In the genomic region with DNA sequence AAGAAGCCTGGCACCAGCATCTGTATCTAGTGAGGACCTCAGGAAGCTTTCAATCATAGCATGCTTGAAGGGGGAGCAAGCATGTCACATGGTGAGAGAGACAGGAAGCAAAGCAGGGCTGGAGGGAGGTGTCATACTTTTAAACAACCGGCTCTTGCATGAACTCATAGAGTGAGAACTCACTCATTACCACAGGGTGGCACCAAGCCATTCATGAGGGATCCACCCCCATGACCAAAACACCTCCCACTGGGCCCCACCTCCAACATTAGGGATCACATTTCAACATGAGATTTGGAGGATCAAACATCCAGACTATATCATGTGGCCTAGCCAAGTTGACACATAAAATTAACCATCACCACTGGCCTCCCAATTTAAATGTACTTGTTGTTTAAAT, we compare ENCODE assay signal across 33 cellular contexts.
DNase-seq lines count a peak whose midpoint lies in the region; ATAC-seq and TF ChIP-seq lines count a peak whose summit lies in the region.
"Had no signal": no experiment of that assay in that cellular context is flagged by ENCODE, and none has a peak within 500 bp of the region (broad histone marks: within the 10 kb centered on the region; RNA-seq: fewer than 3 reads in every experiment).

No MANE protein-coding gene starts in this region.

- H3K4me1 ChIP-seq in DND-41 (ENCODE audit: insufficient read depth, low read length) = no peaks in the 10 kb centered on the region
- H3K4me1 ChIP-seq: A549, esophagus muscularis mucosa, heart right ventricle, right atrium auricular region had no signal

- H3K27me3 Mint-ChIP-seq in WTC11 (ENCODE audit: low read depth) (no peaks in the 10 kb centered on the region; the same call in 1 of the 2 replicates), T-cell (peaks cover 24 to 56% of the 10 kb centered on the region in 2 donors)

- no peak overlapping the region for H3K4me2 ChIP-seq in DND-41 (ENCODE audit: insufficient read depth, low read length)
- H3K4me2 ChIP-seq: A549 had no signal

- TF ChIP-seq CTCF in DND-41 (IDR thresholded peaks at IDR 0.05; ENCODE audit: borderline replicate concordance, extremely low read depth, low read length, poor library complexity, severe bottlenecking) = no peak
- TF ChIP-seq CTCF in WTC11 (IDR thresholded peaks at IDR 0.05) = no peak

- H3K9me3 Mint-ChIP-seq in WTC11 = peaks cover 11% of the 10 kb centered on the region
- H3K9me3 Mint-ChIP-seq in T-cell = peaks cover 0 to 6% (median 2%) of the 10 kb centered on the region in 3 donors
- H3K9me3 Mint-ChIP-seq: activated CD4-positive, alpha-beta memory T cell treated with anti-CD3 and anti-CD28 coated beads, Interleukin-2, amount 10 ng/mL, durations not matched to agents 7 days and 5 days; activated naive CD8-positive, alpha-beta T cell treated with anti-CD3 and anti-CD28 coated beads for 36 hours; CD8-positive, alpha-beta T cell had no signal

- ATAC-seq in DND-41 (ENCODE audit: insufficient read depth, low read depth) (no peak), WTC11 (peak; percentile 58; the same call in 1 of the 2 replicates), GM18511 (IDR thresholded peaks at IDR 0.05; ENCODE audit: unreplicated experiment) (no peak), T-cell (replicated peaks in 1 of 4) (no peak)
- ATAC-seq: A549; CD8-positive, alpha-beta T cell; heart right ventricle; HepG2; left cardiac atrium; Panc1 had no signal

- CTCF ChIA-PET in WTC11 (lab: Charles Lee) (no interaction called here), T-cell (lab: Charles Lee) (no interaction called here)

- H2AFZ ChIP-seq in DND-41 (ENCODE audit: low read depth, low read length) = no peak overlapping the region

- H3K4me3 ChIP-seq in DND-41 (ENCODE audit: low read depth in 1 of 2, low read length in 2 of 2) (no peak overlapping the region), MG63 (no peak overlapping the region)
- H3K4me3 ChIP-seq: A549, coronary artery, esophagus muscularis mucosa, heart right ventricle, right atrium auricular region had no signal

- POLR2A ChIA-PET in WTC11 (lab: Charles Lee) (no interaction called here), T-cell (lab: Charles Lee) (no interaction called here)

- H3K27ac Mint-ChIP-seq in WTC11 (no peak overlapping the region), T-cell (no peak overlapping the region)
- H3K27ac Mint-ChIP-seq: activated CD4-positive, alpha-beta memory T cell treated with anti-CD3 and anti-CD28 coated beads, Interleukin-2, amount 10 ng/mL, durations not matched to agents 7 days and 5 days; activated naive CD8-positive, alpha-beta T cell treated with anti-CD3 and anti-CD28 coated beads for 36 hours; CD8-positive, alpha-beta T cell; memory B cell had no signal

- no peaks in the 10 kb centered on the region for H3K36me3 Mint-ChIP-seq in WTC11
- no peaks in the 10 kb centered on the region for H3K36me3 Mint-ChIP-seq in T-cell
- H3K36me3 Mint-ChIP-seq: activated naive CD8-positive, alpha-beta T cell treated with anti-CD3 and anti-CD28 coated beads for 36 hours; CD8-positive, alpha-beta T cell; memory B cell had no signal

- H3K27me3 ChIP-seq in DND-41 (ENCODE audit: insufficient read depth, low read length, poor library complexity) (no peaks in the 10 kb centered on the region), MG63 (no peaks in the 10 kb centered on the region)
- H3K27me3 ChIP-seq: esophagus muscularis mucosa, heart right ventricle, right atrium auricular region had no signal

- no peak overlapping the region for H3K27ac ChIP-seq in DND-41 (ENCODE audit: low read length)
- H3K27ac ChIP-seq: A549, coronary artery, esophagus muscularis mucosa, heart right ventricle, HL-60, right atrium auricular region had no signal

- no peaks in the 10 kb centered on the region for H3K9me3 ChIP-seq in DND-41 (ENCODE audit: insufficient read depth, low read length, severe bottlenecking)
- H3K9me3 ChIP-seq in MG63 = no peaks in the 10 kb centered on the region
- H3K9me3 ChIP-seq: A549, esophagus muscularis mucosa, right atrium auricular region had no signal

- H3K4me1 Mint-ChIP-seq in WTC11 (0 out of 2 replicates have a peak, but pooled peaks cover 3% of the 10 kb centered on the region), T-cell (no peaks in the 10 kb centered on the region)
- H3K4me1 Mint-ChIP-seq: memory B cell had no signal

- no peak overlapping the region for H3K4me3 Mint-ChIP-seq in WTC11
- H3K4me3 Mint-ChIP-seq in T-cell = no peak overlapping the region
- H3K4me3 Mint-ChIP-seq: activated CD4-positive, alpha-beta memory T cell treated with anti-CD3 and anti-CD28 coated beads, Interleukin-2, amount 10 ng/mL, durations not matched to agents 7 days and 5 days; activated naive CD8-positive, alpha-beta T cell treated with anti-CD3 and anti-CD28 coated beads for 36 hours; CD8-positive, alpha-beta T cell; memory B cell had no signal

- H4K20me1 ChIP-seq in DND-41 (ENCODE audit: insufficient read depth, low read length) = no peaks in the 10 kb centered on the region

- DNase-seq in NCI-H146 (lab: John Stamatoyannopoulos, UW) = peak; percentile 25
- no peak for DNase-seq in NCI-H146 treated with DMSO at 0.1 percent for 48 hours (lab: John Stamatoyannopoulos, UW; ENCODE audit: unreplicated experiment)
- DNase-seq in DND-41 = peak; percentile 5
- peak; percentile 13 for DNase-seq in MG63
- DNase-seq in WTC11 (ENCODE audit: low spot score) = peak; percentile 17
- no peak for DNase-seq in NCI-H226
- DNase-seq in T-cell = no peak
- DNase-seq: activated CD4-positive, alpha-beta memory T cell treated with anti-CD3 and anti-CD28 coated beads, Interleukin-2, amount 10 ng/mL, durations not matched to agents 7 days and 5 days; activated CD4-positive, CD25-positive, alpha-beta regulatory T cell; activated naive CD8-positive, alpha-beta T cell treated with anti-CD3 and anti-CD28 coated beads for 36 hours; activated T-cell treated with anti-CD3 and anti-CD28 coated beads for 4 hours; aorta; CD8-positive, alpha-beta T cell; DMS153; foreskin melanocyte; GF-D8; heart right ventricle; left cardiac atrium; NCI-H1105; NCI-H2029 treated with DMSO at 0.1 percent for 48 hours; NCI-H446; SIG-M5; T1000; trophoblast cell had no signal

- H3K79me2 ChIP-seq in DND-41 (ENCODE audit: insufficient read depth, low read length) = no peaks in the 10 kb centered on the region

- H3K9ac ChIP-seq in DND-41 (ENCODE audit: low read depth, low read length) = no peak overlapping the region

- H3K36me3 ChIP-seq in DND-41 (ENCODE audit: insufficient read depth, low read length) = no peaks in the 10 kb centered on the region
- no peaks in the 10 kb centered on the region for H3K36me3 ChIP-seq in MG63
- H3K36me3 ChIP-seq: esophagus muscularis mucosa, heart right ventricle, right atrium auricular region had no signal

TF ChIP-seq in WTC11, 78 proteins besides CTCF, POLR2A, EP300 and RAD21 (continues in another document):
- TF ChIP-seq TEAD1 (CRISPR knock-in tag; IDR thresholded peaks at IDR 0.05) (no peak), NR2C2 (CRISPR knock-in tag; IDR thresholded peaks at IDR 0.05) (no peak), MYBL2 (CRISPR knock-in tag; IDR thresholded peaks at IDR 0.05) (no peak), TEAD4 (CRISPR knock-in tag; IDR thresholded peaks at IDR 0.05) (no peak), ZBTB21 (CRISPR knock-in tag; IDR thresholded peaks at IDR 0.05; ENCODE audit: borderline replicate concordance) (no peak), ELF4 (CRISPR knock-in tag; IDR thresholded peaks at IDR 0.05; ENCODE audit: low read depth) (no peak)
- TF ChIP-seq, protein P1, sequence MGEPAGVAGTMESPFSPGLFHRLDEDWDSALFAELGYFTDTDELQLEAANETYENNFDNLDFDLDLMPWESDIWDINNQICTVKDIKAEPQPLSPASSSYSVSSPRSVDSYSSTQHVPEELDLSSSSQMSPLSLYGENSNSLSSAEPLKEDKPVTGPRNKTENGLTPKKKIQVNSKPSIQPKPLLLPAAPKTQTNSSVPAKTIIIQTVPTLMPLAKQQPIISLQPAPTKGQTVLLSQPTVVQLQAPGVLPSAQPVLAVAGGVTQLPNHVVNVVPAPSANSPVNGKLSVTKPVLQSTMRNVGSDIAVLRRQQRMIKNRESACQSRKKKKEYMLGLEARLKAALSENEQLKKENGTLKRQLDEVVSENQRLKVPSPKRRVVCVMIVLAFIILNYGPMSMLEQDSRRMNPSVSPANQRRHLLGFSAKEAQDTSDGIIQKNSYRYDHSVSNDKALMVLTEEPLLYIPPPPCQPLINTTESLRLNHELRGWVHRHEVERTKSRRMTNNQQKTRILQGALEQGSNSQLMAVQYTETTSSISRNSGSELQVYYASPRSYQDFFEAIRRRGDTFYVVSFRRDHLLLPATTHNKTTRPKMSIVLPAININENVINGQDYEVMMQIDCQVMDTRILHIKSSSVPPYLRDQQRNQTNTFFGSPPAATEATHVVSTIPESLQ (CRISPR knock-in tag; IDR thresholded peaks at IDR 0.05) = no peak
- TF ChIP-seq, protein P2, sequence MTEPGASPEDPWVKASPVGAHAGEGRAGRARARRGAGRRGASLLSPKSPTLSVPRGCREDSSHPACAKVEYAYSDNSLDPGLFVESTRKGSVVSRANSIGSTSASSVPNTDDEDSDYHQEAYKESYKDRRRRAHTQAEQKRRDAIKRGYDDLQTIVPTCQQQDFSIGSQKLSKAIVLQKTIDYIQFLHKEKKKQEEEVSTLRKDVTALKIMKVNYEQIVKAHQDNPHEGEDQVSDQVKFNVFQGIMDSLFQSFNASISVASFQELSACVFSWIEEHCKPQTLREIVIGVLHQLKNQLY (CRISPR knock-in tag; IDR thresholded peaks at IDR 0.05) = no peak
- TF ChIP-seq, protein P3, sequence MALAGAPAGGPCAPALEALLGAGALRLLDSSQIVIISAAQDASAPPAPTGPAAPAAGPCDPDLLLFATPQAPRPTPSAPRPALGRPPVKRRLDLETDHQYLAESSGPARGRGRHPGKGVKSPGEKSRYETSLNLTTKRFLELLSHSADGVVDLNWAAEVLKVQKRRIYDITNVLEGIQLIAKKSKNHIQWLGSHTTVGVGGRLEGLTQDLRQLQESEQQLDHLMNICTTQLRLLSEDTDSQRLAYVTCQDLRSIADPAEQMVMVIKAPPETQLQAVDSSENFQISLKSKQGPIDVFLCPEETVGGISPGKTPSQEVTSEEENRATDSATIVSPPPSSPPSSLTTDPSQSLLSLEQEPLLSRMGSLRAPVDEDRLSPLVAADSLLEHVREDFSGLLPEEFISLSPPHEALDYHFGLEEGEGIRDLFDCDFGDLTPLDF (CRISPR knock-in tag; IDR thresholded peaks at IDR 0.05) = no peak
- TF ChIP-seq, protein P4, sequence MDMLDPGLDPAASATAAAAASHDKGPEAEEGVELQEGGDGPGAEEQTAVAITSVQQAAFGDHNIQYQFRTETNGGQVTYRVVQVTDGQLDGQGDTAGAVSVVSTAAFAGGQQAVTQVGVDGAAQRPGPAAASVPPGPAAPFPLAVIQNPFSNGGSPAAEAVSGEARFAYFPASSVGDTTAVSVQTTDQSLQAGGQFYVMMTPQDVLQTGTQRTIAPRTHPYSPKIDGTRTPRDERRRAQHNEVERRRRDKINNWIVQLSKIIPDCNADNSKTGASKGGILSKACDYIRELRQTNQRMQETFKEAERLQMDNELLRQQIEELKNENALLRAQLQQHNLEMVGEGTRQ (CRISPR knock-in tag; IDR thresholded peaks at IDR 0.05) = no peak

Comparison
In these comparisons a context has a peak if more than half of its experiments do, and no peak if none do; other contexts are left out.
1. DNase-seq: peak in NCI-H146 (single experiment), DND-41 (single experiment), MG63 (single experiment) and WTC11 (single experiment); none in NCI-H146 treated with DMSO at 0.1 percent for 48 hours (single experiment), NCI-H226 (single experiment) and T-cell (0 of 34).